Comparison of ENCODE assay signal across 10 cellular contexts in the genomic region with DNA sequence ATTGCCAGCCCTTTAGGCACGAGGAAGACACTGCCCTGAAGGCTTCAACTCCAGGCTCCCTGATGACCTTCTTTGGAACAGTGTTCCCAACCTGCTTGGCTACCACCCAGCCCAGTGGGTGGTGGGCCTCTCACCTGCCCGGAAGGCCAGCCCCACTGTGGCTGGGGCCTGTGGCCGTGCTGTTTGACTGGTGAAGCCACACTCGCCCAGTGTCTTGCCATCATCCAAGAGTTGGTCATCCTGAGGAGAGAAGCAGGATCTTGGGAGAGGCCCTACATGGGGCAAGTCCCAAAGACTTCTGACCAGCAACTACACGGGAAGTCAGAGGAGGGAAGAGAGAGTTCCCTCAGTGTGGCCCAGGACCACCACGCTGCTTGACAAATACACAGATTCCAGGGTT. TPM values are rescaled to one million over a fixed set of nuclear protein-coding genes. Genes with fewer than 3 reads are reported as not detected.
DNase-seq lines count a peak whose midpoint lies in the region; ATAC-seq, FAIRE-seq and TF ChIP-seq lines count a peak whose summit lies in the region.
"Had no signal": no experiment of that assay in that cellular context is flagged by ENCODE, and none has a peak within 500 bp of the region (broad histone marks: within the 10 kb centered on the region; RNA-seq: fewer than 3 reads in every experiment).

No MANE protein-coding gene starts in this region.

- H3K27ac ChIP-seq in HepG2 (ENCODE audit: extremely low read length, insufficient read depth, low read length) (no peak overlapping the region), right lobe of liver (no peak overlapping the region), keratinocyte (ENCODE audit: control insufficient read depth, insufficient read depth, low read length) (no peak overlapping the region), upper lobe of right lung (no peak overlapping the region)

- intact Hi-C loops in HepG2 (cut with micrococcal nuclease; ENCODE audit: unreplicated experiment): no loop called here
- intact Hi-C loops in right lobe of liver (cut with DNase I): no loop called here
- intact Hi-C loops in upper lobe of right lung (cut with DNase I): no loop called here

- no peaks in the 10 kb centered on the region for H3K9me3 Mint-ChIP-seq in activated CD8-positive, alpha-beta T cell treated with anti-CD3 and anti-CD28 coated beads, Interleukin-2, amount 10 ng/mL, durations not matched to agents 7 days and 5 days (ENCODE audit: insufficient read depth)

- 0 out of 2 replicates have a peak, but pooled peaks cover 7% of the 10 kb centered on the region for H4K20me1 ChIP-seq in HepG2 (ENCODE audit: insufficient read depth, low read length)
- peaks cover 4% of the 10 kb centered on the region for H4K20me1 ChIP-seq in keratinocyte (ENCODE audit: control insufficient read depth, extremely low read depth, insufficient read depth, low read length)

- no peak overlapping the region for H3K27ac Mint-ChIP-seq in activated CD8-positive, alpha-beta T cell treated with anti-CD3 and anti-CD28 coated beads, Interleukin-2, amount 10 ng/mL, durations not matched to agents 7 days and 5 days

- TF ChIP-seq EP300 in HepG2 (IDR thresholded peaks at IDR 0.05; ENCODE audit: low read depth in 2 of 2, low read length in 2 of 2) (no peak), HepG2 (CRISPR knock-in tag; IDR thresholded peaks at IDR 0.05; ENCODE audit: borderline replicate concordance) (no peak)

- DNase-seq in HepG2 (ENCODE audit: low spot score) (no peak), right lobe of liver (no peak), keratinocyte (ENCODE audit: low read depth, low spot score) (no peak), upper lobe of right lung (peak; percentile 56), MV-4-11 (lab: John Stamatoyannopoulos, UW) (no peak), GF-D8 (lab: John Stamatoyannopoulos, UW) (no peak), DMS53 treated with DMSO at 0.1 percent for 48 hours (lab: John Stamatoyannopoulos, UW; ENCODE audit: unreplicated experiment) (no peak)
- no peak for DNase-seq in activated CD8-positive, alpha-beta T cell treated with anti-CD3 and anti-CD28 coated beads, Interleukin-2, amount 10 ng/mL, durations not matched to agents 7 days and 5 days
- DNase-seq: islet precursor cell, NCI-H1694 had no signal

- dilution Hi-C loops in keratinocyte (cut with MboI; ENCODE audit: extremely low pct_ligation_motif_present, low sequenced_read_pairs): no loop called here

- peak overlapping the region; percentile 91; the same call in 1 of the 2 replicates for H3K9ac ChIP-seq in HepG2 (ENCODE audit: insufficient read depth, low read depth, low read length)
- H3K9ac ChIP-seq in keratinocyte (ENCODE audit: control insufficient read depth, extremely low read depth, insufficient read depth, low read length): no peak overlapping the region

- no peaks in the 10 kb centered on the region for H3K27me3 Mint-ChIP-seq in activated CD8-positive, alpha-beta T cell treated with anti-CD3 and anti-CD28 coated beads, Interleukin-2, amount 10 ng/mL, durations not matched to agents 7 days and 5 days (ENCODE audit: low read depth)

- H3K4me2 ChIP-seq in HepG2 (ENCODE audit: low read depth, low read length) (peak overlapping the region; percentile 93), keratinocyte (ENCODE audit: control insufficient read depth, extremely low read depth, insufficient read depth, low read depth, low read length) (peak overlapping the region; percentile 97)

- no peak for TF ChIP-seq CTCF in HepG2 (CRISPR knock-in tag; IDR thresholded peaks at IDR 0.05)
- no peak for TF ChIP-seq CTCF in right lobe of liver (IDR thresholded peaks at IDR 0.05)
- no peak for TF ChIP-seq CTCF in keratinocyte (optimal IDR thresholded peaks at IDR 0.05 in 1 of 3, IDR thresholded peaks at IDR 0.05 in 1 of 3, conservative IDR thresholded peaks at IDR 0.05 in 1 of 3; ENCODE audit: extremely low read depth in 1 of 3, insufficient read depth in 2 of 3, low read length in 3 of 3)
- no peak for TF ChIP-seq CTCF in upper lobe of right lung (IDR thresholded peaks at IDR 0.05)

- WGBS in HepG2 (ENCODE audit: low lambda C conversion rate): 96% methylated on average over 6 of the region's 6 CpGs
- 63% methylated on average over 2 of the region's 6 CpGs for WGBS in right lobe of liver (ENCODE audit: insufficient coverage, low coverage, low lambda C conversion rate, missing lambda C conversion rate)

- FAIRE-seq in HepG2 (lab: Jason Lieb, UNC) (no peak), keratinocyte (lab: Jason Lieb, UNC) (no peak)

- no peaks in the 10 kb centered on the region for H3K9me3 ChIP-seq in HepG2 (ENCODE audit: low read length)
- no peaks in the 10 kb centered on the region for H3K9me3 ChIP-seq in right lobe of liver
- H3K9me3 ChIP-seq in keratinocyte (ENCODE audit: control insufficient read depth, low read depth, low read length): no peaks in the 10 kb centered on the region
- H3K9me3 ChIP-seq in upper lobe of right lung: no peaks in the 10 kb centered on the region

- H3K36me3 Mint-ChIP-seq in activated CD8-positive, alpha-beta T cell treated with anti-CD3 and anti-CD28 coated beads, Interleukin-2, amount 10 ng/mL, durations not matched to agents 7 days and 5 days (ENCODE audit: low read depth): peaks cover 34% of the 10 kb centered on the region

- in situ Hi-C loops in HepG2 (cut with HindIII; ENCODE audit: extremely low pct_ligation_motif_present, low pct_unique_long_range_greater_than_20kb): no loop called here

- H3K4me3 ChIP-seq in HepG2 (replicated peaks in 1 of 3; ENCODE audit: insufficient read depth in 1 of 3, low read depth in 2 of 3, low read length in 3 of 3): peak overlapping the region in 1 of 3 experiments; percentile 80; a peak in 1 of 6 replicates
- H3K4me3 ChIP-seq in right lobe of liver: no peak overlapping the region
- no peak overlapping the region for H3K4me3 ChIP-seq in keratinocyte (ENCODE audit: control insufficient read depth in 2 of 3, extremely low read depth in 1 of 3, insufficient read depth in 2 of 3, low read depth in 1 of 3, low read length in 3 of 3)
- no peak overlapping the region for H3K4me3 ChIP-seq in upper lobe of right lung

- peaks cover 35% of the 10 kb centered on the region for H3K4me1 Mint-ChIP-seq in activated CD8-positive, alpha-beta T cell treated with anti-CD3 and anti-CD28 coated beads, Interleukin-2, amount 10 ng/mL, durations not matched to agents 7 days and 5 days (ENCODE audit: low read depth)

- H3K27me3 ChIP-seq in HepG2 (ENCODE audit: control insufficient read depth in 1 of 2, insufficient read depth in 2 of 2, low read length in 2 of 2): no peaks in the 10 kb centered on the region; a peak in 1 of 5 replicates
- no peaks in the 10 kb centered on the region for H3K27me3 ChIP-seq in right lobe of liver
- H3K27me3 ChIP-seq in keratinocyte (ENCODE audit: control insufficient read depth, extremely low read depth, insufficient read depth, low read length): no peaks in the 10 kb centered on the region
- H3K27me3 ChIP-seq in upper lobe of right lung: no peaks in the 10 kb centered on the region

- ATAC-seq in HepG2: no peak
- no peak for ATAC-seq in right lobe of liver
- no peak for ATAC-seq in activated CD8-positive, alpha-beta T cell treated with anti-CD3 and anti-CD28 coated beads, Interleukin-2, amount 10 ng/mL, durations not matched to agents 7 days and 5 days
- ATAC-seq in upper lobe of right lung: no peak

- POLR2A ChIA-PET in HepG2 (lab: Yijun Ruan, JAX): interaction anchor here (1.4 to 6.1 kb wide), 2 partner anchors 9 to 23 kb away, joined by 4 to 74 read pairs; a partner anchor contains a TSS
- POLR2A ChIA-PET in activated CD8-positive, alpha-beta T cell treated with anti-CD3 and anti-CD28 coated beads, Interleukin-2, amount 10 ng/mL, durations not matched to agents 7 days and 5 days (lab: Charles Lee): interaction anchor here (0.7 to 8.4 kb wide), 2 partner anchors 23 to 205 kb away, joined by 3 to 60 read pairs; a partner anchor contains a TSS

- H3K36me3 ChIP-seq in HepG2 (replicated peaks in 1 of 2; ENCODE audit: control insufficient read depth in 1 of 2, insufficient read depth in 2 of 2, low read length in 2 of 2) (peaks cover 18 to 40% of the 10 kb centered on the region in 2 experiments; a peak in 4 of 5 replicates), right lobe of liver (peaks cover 0 to 39% (median 13%) of the 10 kb centered on the region in 4 donors), keratinocyte (ENCODE audit: control insufficient read depth in 2 of 2, extremely low read depth in 1 of 2, insufficient read depth in 2 of 2, low read length in 2 of 2) (peaks cover 30 to 31% of the 10 kb centered on the region in 2 experiments), upper lobe of right lung (peaks cover 44% of the 10 kb centered on the region)

- CTCF ChIA-PET in HepG2 (lab: Yijun Ruan, JAX; ENCODE audit: low intra/inter-chr PET ratio, low total read pairs): no interaction called here
- CTCF ChIA-PET in activated CD8-positive, alpha-beta T cell treated with anti-CD3 and anti-CD28 coated beads, Interleukin-2, amount 10 ng/mL, durations not matched to agents 7 days and 5 days (lab: Charles Lee): interaction anchor here (1.4 to 1.5 kb wide), 2 partner anchors 22 to 93 kb away, joined by 4 to 5 read pairs; no protein-coding TSS in a partner anchor

- H3K4me1 ChIP-seq in HepG2 (ENCODE audit: insufficient read depth, low read length) (peaks cover 25% of the 10 kb centered on the region), right lobe of liver (peaks cover 0 to 16% (median 3%) of the 10 kb centered on the region in 4 donors), keratinocyte (ENCODE audit: control insufficient read depth, extremely low read depth, insufficient read depth, low read length) (peaks cover 16% of the 10 kb centered on the region), upper lobe of right lung (peaks cover 24% of the 10 kb centered on the region)

- TF ChIP-seq POLR2A in HepG2 (IDR thresholded peaks at IDR 0.05; ENCODE audit: insufficient read depth in 1 of 2, low read depth in 2 of 2, low read length in 2 of 2) (no peak), right lobe of liver (IDR thresholded peaks at IDR 0.05) (no peak)

- TF ChIP-seq RAD21 in HepG2 (CRISPR knock-in tag; IDR thresholded peaks at IDR 0.05): no peak

- H2AFZ ChIP-seq in HepG2 (ENCODE audit: low read length) (no peak overlapping the region), keratinocyte (ENCODE audit: control insufficient read depth, low read length) (no peak overlapping the region)

- H3K4me3 Mint-ChIP-seq in activated CD8-positive, alpha-beta T cell treated with anti-CD3 and anti-CD28 coated beads, Interleukin-2, amount 10 ng/mL, durations not matched to agents 7 days and 5 days: peak overlapping the region; percentile 40

- no peaks in the 10 kb centered on the region for H3K9me1 ChIP-seq in keratinocyte (ENCODE audit: control insufficient read depth, extremely low read depth, insufficient read depth, low read length)

- H3K79me2 ChIP-seq in HepG2 (ENCODE audit: insufficient read depth, low read length) (peaks cover 34% of the 10 kb centered on the region), keratinocyte (ENCODE audit: control insufficient read depth, insufficient read depth, low read length) (peaks cover 33% of the 10 kb centered on the region)

- no TSS peak for BruUV-seq in HepG2 (replicated peaks; lab: Mats Ljungman, UMichigan)

RNA-seq across cellular contexts. Expression of a gene that starts 1.8 kb away (rescaled TPM):
- total RNA-seq in HepG2 (2016; rRNA removed; fragmentation: Illumina TruSeq; extraction: Trizol) (208 and 253 TPM in 2 replicates), right lobe of liver (100 to 1,000 TPM in 5 of 6 experiments, 10 to 100 TPM in 1; 97.5 to 521 (median 122) TPM), upper lobe of right lung (179 TPM)
- total RNA-seq in HepG2 (2016; cell fraction: cytosol; rRNA removed; fragmentation: Illumina TruSeq; extraction: Trizol; ENCODE audit: low read depth): 337 and 393 TPM in 2 replicates
- 204 and 279 TPM in 2 replicates for total RNA-seq in HepG2 (2016; cell fraction: insoluble cytoplasmic fraction; rRNA removed; fragmentation: Illumina TruSeq; extraction: Trizol)
- total RNA-seq in HepG2 (2016; cell fraction: membrane; rRNA removed; fragmentation: Illumina TruSeq; extraction: Trizol): 174 and 204 TPM in 2 replicates
- total RNA-seq in HepG2 (2016; cell fraction: nucleus; rRNA removed; fragmentation: Illumina TruSeq; extraction: Trizol): 53.2 and 75.0 TPM in 2 replicates
- polyA plus RNA-seq in HepG2 (2011; rRNA removed) (225 and 236 TPM in 2 replicates), keratinocyte (150 to 593 TPM (median 235 TPM) in 3 replicates)
- polyA plus RNA-seq in HepG2 (2011; cell fraction: cytosol; rRNA removed): 204 and 385 TPM in 2 replicates
- polyA plus RNA-seq in HepG2 (2011; cell fraction: nucleus; rRNA removed): 89.2 and 109 TPM in 2 replicates
- polyA plus RNA-seq in HepG2 (2012): 108 and 117 TPM in 2 replicates
- 547 and 569 TPM in 2 replicates for polyA plus RNA-seq in HepG2 (2016; cell fraction: cytosol; fragmentation: Illumina TruSeq; extraction: Trizol; ENCODE audit: low read depth)
- 265 and 294 TPM in 2 replicates for polyA plus RNA-seq in HepG2 (2016; cell fraction: insoluble cytoplasmic fraction; fragmentation: Illumina TruSeq; extraction: Trizol; ENCODE audit: low read depth)
- 203 and 243 TPM in 2 replicates for polyA plus RNA-seq in HepG2 (2016; cell fraction: membrane; fragmentation: Illumina TruSeq; extraction: Trizol; ENCODE audit: low read depth)
- 127 and 128 TPM in 2 replicates for polyA plus RNA-seq in HepG2 (2016; cell fraction: nucleus; fragmentation: Illumina TruSeq; extraction: Trizol; ENCODE audit: insufficient read depth, low read depth)
- 125 and 227 TPM in 2 replicates for polyA minus RNA-seq in HepG2 (2011; rRNA and poly(A)+ RNA removed; ENCODE audit: low replicate concordance)
- polyA minus RNA-seq in HepG2 (2011; cell fraction: cytosol; rRNA and poly(A)+ RNA removed): 25.2 and 36.1 TPM in 2 replicates
- 9.8 and 9.9 TPM in 2 replicates for polyA minus RNA-seq in HepG2 (2011; cell fraction: nucleus; rRNA and poly(A)+ RNA removed)
- total RNA-seq in activated CD8-positive, alpha-beta T cell treated with anti-CD3 and anti-CD28 coated beads, Interleukin-2, amount 10 ng/mL, durations not matched to agents 7 days and 5 days: 100 to 1,000 TPM; 163 to 182 TPM
- 204 TPM for polyA plus RNA-seq in keratinocyte (2011; ENCODE audit: low read depth)
- polyA plus RNA-seq in keratinocyte (2011; cell fraction: cytosol; rRNA removed): 166 and 381 TPM in 2 replicates
- 77.1 and 78.3 TPM in 2 replicates for polyA plus RNA-seq in keratinocyte (2011; cell fraction: nucleus; rRNA removed)
- 427 and 463 TPM in 2 replicates for polyA plus RNA-seq in keratinocyte (2012; ENCODE audit: low replicate concordance)
- 135 to 251 TPM (median 221 TPM) in 3 replicates for polyA minus RNA-seq in keratinocyte
- polyA minus RNA-seq in keratinocyte (2011; cell fraction: cytosol; rRNA and poly(A)+ RNA removed): 271 TPM
- polyA minus RNA-seq in keratinocyte (2011; cell fraction: nucleus; rRNA and poly(A)+ RNA removed): 24.4 and 30.2 TPM in 2 replicates

RNA-seq across cellular contexts. Expression of a gene that starts 12.0 kb away (rescaled TPM):
- not detected in 2 replicates for total RNA-seq in HepG2 (2016; rRNA removed; fragmentation: Illumina TruSeq; extraction: Trizol)
- not detected in 2 replicates for total RNA-seq in HepG2 (2016; cell fraction: cytosol; rRNA removed; fragmentation: Illumina TruSeq; extraction: Trizol; ENCODE audit: low read depth)
- total RNA-seq in HepG2 (2016; cell fraction: insoluble cytoplasmic fraction; rRNA removed; fragmentation: Illumina TruSeq; extraction: Trizol): not detected in 2 replicates
- not detected in 2 replicates for total RNA-seq in HepG2 (2016; cell fraction: membrane; rRNA removed; fragmentation: Illumina TruSeq; extraction: Trizol)
- total RNA-seq in HepG2 (2016; cell fraction: nucleus; rRNA removed; fragmentation: Illumina TruSeq; extraction: Trizol): not detected in 2 replicates
- not detected in 2 replicates for polyA plus RNA-seq in HepG2 (2011; rRNA removed)
- polyA plus RNA-seq in HepG2 (2011; cell fraction: cytosol; rRNA removed): not detected in 2 replicates
- not detected in 2 replicates for polyA plus RNA-seq in HepG2 (2011; cell fraction: nucleus; rRNA removed)
- not detected in 2 replicates for polyA plus RNA-seq in HepG2 (2012)
- polyA plus RNA-seq in HepG2 (2016; cell fraction: cytosol; fragmentation: Illumina TruSeq; extraction: Trizol; ENCODE audit: low read depth): not detected in 2 replicates
- not detected in 2 replicates for polyA plus RNA-seq in HepG2 (2016; cell fraction: insoluble cytoplasmic fraction; fragmentation: Illumina TruSeq; extraction: Trizol; ENCODE audit: low read depth)
- polyA plus RNA-seq in HepG2 (2016; cell fraction: membrane; fragmentation: Illumina TruSeq; extraction: Trizol; ENCODE audit: low read depth): not detected in 2 replicates
- not detected in 2 replicates for polyA plus RNA-seq in HepG2 (2016; cell fraction: nucleus; fragmentation: Illumina TruSeq; extraction: Trizol; ENCODE audit: insufficient read depth, low read depth)
- polyA minus RNA-seq in HepG2 (2011; rRNA and poly(A)+ RNA removed; ENCODE audit: low replicate concordance): not detected in 2 replicates
- not detected in 2 replicates for polyA minus RNA-seq in HepG2 (2011; cell fraction: cytosol; rRNA and poly(A)+ RNA removed)
- not detected in 2 replicates for polyA minus RNA-seq in HepG2 (2011; cell fraction: nucleus; rRNA and poly(A)+ RNA removed)
- total RNA-seq in right lobe of liver: not detected
- not detected for total RNA-seq in activated CD8-positive, alpha-beta T cell treated with anti-CD3 and anti-CD28 coated beads, Interleukin-2, amount 10 ng/mL, durations not matched to agents 7 days and 5 days
- polyA plus RNA-seq in keratinocyte: not detected in 3 replicates
- polyA plus RNA-seq in keratinocyte (2011; ENCODE audit: low read depth): not detected
- not detected in 2 replicates for polyA plus RNA-seq in keratinocyte (2011; cell fraction: cytosol; rRNA removed)
- not detected in 2 replicates for polyA plus RNA-seq in keratinocyte (2011; cell fraction: nucleus; rRNA removed)
- not detected in 2 replicates for polyA plus RNA-seq in keratinocyte (2012; ENCODE audit: low replicate concordance)
- polyA minus RNA-seq in keratinocyte: not detected in 3 replicates
- not detected for polyA minus RNA-seq in keratinocyte (2011; cell fraction: cytosol; rRNA and poly(A)+ RNA removed)
- not detected in 2 replicates for polyA minus RNA-seq in keratinocyte (2011; cell fraction: nucleus; rRNA and poly(A)+ RNA removed)
- total RNA-seq in upper lobe of right lung: not detected

RNA-seq across cellular contexts. Expression of a gene that starts 22.9 kb away (rescaled TPM):
- 50.4 and 80.6 TPM in 2 replicates for total RNA-seq in HepG2 (2016; rRNA removed; fragmentation: Illumina TruSeq; extraction: Trizol)
- total RNA-seq in HepG2 (2016; cell fraction: cytosol; rRNA removed; fragmentation: Illumina TruSeq; extraction: Trizol; ENCODE audit: low read depth): 41.5 and 43.0 TPM in 2 replicates
- total RNA-seq in HepG2 (2016; cell fraction: insoluble cytoplasmic fraction; rRNA removed; fragmentation: Illumina TruSeq; extraction: Trizol): 44.1 and 73.0 TPM in 2 replicates
- total RNA-seq in HepG2 (2016; cell fraction: membrane; rRNA removed; fragmentation: Illumina TruSeq; extraction: Trizol): 48.8 and 52.0 TPM in 2 replicates
- total RNA-seq in HepG2 (2016; cell fraction: nucleus; rRNA removed; fragmentation: Illumina TruSeq; extraction: Trizol): 159 and 170 TPM in 2 replicates
- 112 and 125 TPM in 2 replicates for polyA plus RNA-seq in HepG2 (2011; rRNA removed)
- 40.5 and 54.4 TPM in 2 replicates for polyA plus RNA-seq in HepG2 (2011; cell fraction: cytosol; rRNA removed)
- polyA plus RNA-seq in HepG2 (2011; cell fraction: nucleus; rRNA removed): 1,408 and 1,626 TPM in 2 replicates
- polyA plus RNA-seq in HepG2 (2012): 364 and 397 TPM in 2 replicates
- 15.2 and 19.4 TPM in 2 replicates for polyA plus RNA-seq in HepG2 (2016; cell fraction: cytosol; fragmentation: Illumina TruSeq; extraction: Trizol; ENCODE audit: low read depth)
- polyA plus RNA-seq in HepG2 (2016; cell fraction: insoluble cytoplasmic fraction; fragmentation: Illumina TruSeq; extraction: Trizol; ENCODE audit: low read depth): 169 and 221 TPM in 2 replicates
- polyA plus RNA-seq in HepG2 (2016; cell fraction: membrane; fragmentation: Illumina TruSeq; extraction: Trizol; ENCODE audit: low read depth): 38.4 and 49.5 TPM in 2 replicates
- polyA plus RNA-seq in HepG2 (2016; cell fraction: nucleus; fragmentation: Illumina TruSeq; extraction: Trizol; ENCODE audit: insufficient read depth, low read depth): 998 and 1,215 TPM in 2 replicates
- polyA minus RNA-seq in HepG2 (2011; rRNA and poly(A)+ RNA removed; ENCODE audit: low replicate concordance): 125 and 143 TPM in 2 replicates
- 88.7 and 111 TPM in 2 replicates for polyA minus RNA-seq in HepG2 (2011; cell fraction: cytosol; rRNA and poly(A)+ RNA removed)
- 176 and 198 TPM in 2 replicates for polyA minus RNA-seq in HepG2 (2011; cell fraction: nucleus; rRNA and poly(A)+ RNA removed)
- total RNA-seq in right lobe of liver: 100 to 1,000 TPM; 111 to 419 (median 289) TPM
- 100 to 1,000 TPM; 501 to 511 TPM for total RNA-seq in activated CD8-positive, alpha-beta T cell treated with anti-CD3 and anti-CD28 coated beads, Interleukin-2, amount 10 ng/mL, durations not matched to agents 7 days and 5 days
- 74.1 to 120 TPM (median 101 TPM) in 3 replicates for polyA plus RNA-seq in keratinocyte
- 217 TPM for polyA plus RNA-seq in keratinocyte (2011; ENCODE audit: low read depth)
- polyA plus RNA-seq in keratinocyte (2011; cell fraction: cytosol; rRNA removed): 78.2 and 121 TPM in 2 replicates
- polyA plus RNA-seq in keratinocyte (2011; cell fraction: nucleus; rRNA removed): 884 and 1,047 TPM in 2 replicates
- 295 and 403 TPM in 2 replicates for polyA plus RNA-seq in keratinocyte (2012; ENCODE audit: low replicate concordance)
- 89.7 to 893 TPM (median 136 TPM) in 3 replicates for polyA minus RNA-seq in keratinocyte
- 113 TPM for polyA minus RNA-seq in keratinocyte (2011; cell fraction: cytosol; rRNA and poly(A)+ RNA removed)
- 211 and 325 TPM in 2 replicates for polyA minus RNA-seq in keratinocyte (2011; cell fraction: nucleus; rRNA and poly(A)+ RNA removed)
- total RNA-seq in upper lobe of right lung: 660 TPM

RNA-seq across cellular contexts. Expression of a gene that starts 23.0 kb away (rescaled TPM):
- total RNA-seq in HepG2 (2016; rRNA removed; fragmentation: Illumina TruSeq; extraction: Trizol) (not detected in 2 replicates), right lobe of liver (not detected), upper lobe of right lung (not detected)
- not detected in 2 replicates for total RNA-seq in HepG2 (2016; cell fraction: cytosol; rRNA removed; fragmentation: Illumina TruSeq; extraction: Trizol; ENCODE audit: low read depth)
- total RNA-seq in HepG2 (2016; cell fraction: insoluble cytoplasmic fraction; rRNA removed; fragmentation: Illumina TruSeq; extraction: Trizol): not detected in 2 replicates
- total RNA-seq in HepG2 (2016; cell fraction: membrane; rRNA removed; fragmentation: Illumina TruSeq; extraction: Trizol): not detected in 2 replicates
- not detected in 2 replicates for total RNA-seq in HepG2 (2016; cell fraction: nucleus; rRNA removed; fragmentation: Illumina TruSeq; extraction: Trizol)
- polyA plus RNA-seq in HepG2 (2011; rRNA removed) (not detected in 2 replicates), keratinocyte (not detected in 3 replicates)
- polyA plus RNA-seq in HepG2 (2011; cell fraction: cytosol; rRNA removed): not detected in 2 replicates
- not detected in 2 replicates for polyA plus RNA-seq in HepG2 (2011; cell fraction: nucleus; rRNA removed)
- polyA plus RNA-seq in HepG2 (2012): not detected in 2 replicates
- not detected in 2 replicates for polyA plus RNA-seq in HepG2 (2016; cell fraction: cytosol; fragmentation: Illumina TruSeq; extraction: Trizol; ENCODE audit: low read depth)
- not detected in 2 replicates for polyA plus RNA-seq in HepG2 (2016; cell fraction: insoluble cytoplasmic fraction; fragmentation: Illumina TruSeq; extraction: Trizol; ENCODE audit: low read depth)
- not detected in 2 replicates for polyA plus RNA-seq in HepG2 (2016; cell fraction: membrane; fragmentation: Illumina TruSeq; extraction: Trizol; ENCODE audit: low read depth)
- not detected in 2 replicates for polyA plus RNA-seq in HepG2 (2016; cell fraction: nucleus; fragmentation: Illumina TruSeq; extraction: Trizol; ENCODE audit: insufficient read depth, low read depth)
- 0.14 TPM in 1 of 2 replicates, not detected in the other for polyA minus RNA-seq in HepG2 (2011; rRNA and poly(A)+ RNA removed; ENCODE audit: low replicate concordance)
- polyA minus RNA-seq in HepG2 (2011; cell fraction: cytosol; rRNA and poly(A)+ RNA removed): not detected in 2 replicates
- not detected in 2 replicates for polyA minus RNA-seq in HepG2 (2011; cell fraction: nucleus; rRNA and poly(A)+ RNA removed)
- not detected for total RNA-seq in activated CD8-positive, alpha-beta T cell treated with anti-CD3 and anti-CD28 coated beads, Interleukin-2, amount 10 ng/mL, durations not matched to agents 7 days and 5 days
- not detected for polyA plus RNA-seq in keratinocyte (2011; ENCODE audit: low read depth)
- not detected in 2 replicates for polyA plus RNA-seq in keratinocyte (2011; cell fraction: cytosol; rRNA removed)
- polyA plus RNA-seq in keratinocyte (2011; cell fraction: nucleus; rRNA removed): not detected in 2 replicates
- polyA plus RNA-seq in keratinocyte (2012; ENCODE audit: low replicate concordance): not detected in 2 replicates
- not detected in 3 replicates for polyA minus RNA-seq in keratinocyte
- polyA minus RNA-seq in keratinocyte (2011; cell fraction: cytosol; rRNA and poly(A)+ RNA removed): not detected
- not detected in 2 replicates for polyA minus RNA-seq in keratinocyte (2011; cell fraction: nucleus; rRNA and poly(A)+ RNA removed)

RNA-seq across cellular contexts. Expression of a gene that starts 41.7 kb away (rescaled TPM):
- not detected in 2 replicates for total RNA-seq in HepG2 (2016; rRNA removed; fragmentation: Illumina TruSeq; extraction: Trizol)
- not detected in 2 replicates for total RNA-seq in HepG2 (2016; cell fraction: cytosol; rRNA removed; fragmentation: Illumina TruSeq; extraction: Trizol; ENCODE audit: low read depth)
- total RNA-seq in HepG2 (2016; cell fraction: insoluble cytoplasmic fraction; rRNA removed; fragmentation: Illumina TruSeq; extraction: Trizol): not detected in 2 replicates
- total RNA-seq in HepG2 (2016; cell fraction: membrane; rRNA removed; fragmentation: Illumina TruSeq; extraction: Trizol): not detected in 2 replicates
- total RNA-seq in HepG2 (2016; cell fraction: nucleus; rRNA removed; fragmentation: Illumina TruSeq; extraction: Trizol): not detected in 2 replicates
- polyA plus RNA-seq in HepG2 (2011; rRNA removed): not detected in 2 replicates
- polyA plus RNA-seq in HepG2 (2011; cell fraction: cytosol; rRNA removed): not detected in 2 replicates
- not detected in 2 replicates for polyA plus RNA-seq in HepG2 (2011; cell fraction: nucleus; rRNA removed)
- not detected in 2 replicates for polyA plus RNA-seq in HepG2 (2012)
- not detected in 2 replicates for polyA plus RNA-seq in HepG2 (2016; cell fraction: cytosol; fragmentation: Illumina TruSeq; extraction: Trizol; ENCODE audit: low read depth)
- not detected in 2 replicates for polyA plus RNA-seq in HepG2 (2016; cell fraction: insoluble cytoplasmic fraction; fragmentation: Illumina TruSeq; extraction: Trizol; ENCODE audit: low read depth)
- not detected in 2 replicates for polyA plus RNA-seq in HepG2 (2016; cell fraction: membrane; fragmentation: Illumina TruSeq; extraction: Trizol; ENCODE audit: low read depth)
- not detected in 2 replicates for polyA plus RNA-seq in HepG2 (2016; cell fraction: nucleus; fragmentation: Illumina TruSeq; extraction: Trizol; ENCODE audit: insufficient read depth, low read depth)
- 0.32 and 219 TPM in 2 replicates for polyA minus RNA-seq in HepG2 (2011; rRNA and poly(A)+ RNA removed; ENCODE audit: low replicate concordance)
- 1.1 TPM in 1 of 2 replicates, not detected in the other for polyA minus RNA-seq in HepG2 (2011; cell fraction: cytosol; rRNA and poly(A)+ RNA removed)
- 0.50 and 0.64 TPM in 2 replicates for polyA minus RNA-seq in HepG2 (2011; cell fraction: nucleus; rRNA and poly(A)+ RNA removed)
- total RNA-seq in right lobe of liver: not detected
- total RNA-seq in activated CD8-positive, alpha-beta T cell treated with anti-CD3 and anti-CD28 coated beads, Interleukin-2, amount 10 ng/mL, durations not matched to agents 7 days and 5 days: 1 to 10 TPM; 5.2 to 6.0 TPM
- 0.52 to 1.0 TPM (median 0.99 TPM) in 3 replicates for polyA plus RNA-seq in keratinocyte
- not detected for polyA plus RNA-seq in keratinocyte (2011; ENCODE audit: low read depth)
- polyA plus RNA-seq in keratinocyte (2011; cell fraction: cytosol; rRNA removed): 0.84 and 1.3 TPM in 2 replicates
- polyA plus RNA-seq in keratinocyte (2011; cell fraction: nucleus; rRNA removed): 2.1 and 3.0 TPM in 2 replicates
- polyA plus RNA-seq in keratinocyte (2012; ENCODE audit: low replicate concordance): 0.66 and 1.7 TPM in 2 replicates
- polyA minus RNA-seq in keratinocyte: 1.5 to 3.2 TPM in 2 of 3 replicates, not detected in the other
- 4.6 TPM for polyA minus RNA-seq in keratinocyte (2011; cell fraction: cytosol; rRNA and poly(A)+ RNA removed)
- 1.3 and 1.7 TPM in 2 replicates for polyA minus RNA-seq in keratinocyte (2011; cell fraction: nucleus; rRNA and poly(A)+ RNA removed)
- 17.1 TPM for total RNA-seq in upper lobe of right lung
